1 cellular context compared by ENCODE assay signal in the genomic region with DNA sequence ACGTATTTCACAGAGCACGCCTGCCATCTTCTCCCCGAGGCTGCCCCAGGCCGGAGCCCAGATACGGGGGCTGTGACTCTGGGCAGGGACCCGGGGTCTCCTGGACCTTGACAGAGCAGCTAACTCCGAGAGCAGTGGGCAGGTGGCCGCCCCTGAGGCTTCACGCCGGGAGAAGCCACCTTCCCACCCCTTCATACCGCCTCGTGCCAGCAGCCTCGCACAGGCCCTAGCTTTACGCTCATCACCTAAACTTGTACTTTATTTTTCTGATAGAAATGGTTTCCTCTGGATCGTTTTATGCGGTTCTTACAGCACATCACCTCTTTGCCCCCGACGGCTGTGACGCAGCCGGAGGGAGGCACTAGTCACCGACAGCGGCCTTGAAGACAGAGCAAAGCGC.
TF ChIP-seq lines count a peak whose summit lies in the region.

No MANE protein-coding gene starts in this region.

TF ChIP-seq in endothelial cell of umbilical vein, 7 proteins besides CTCF, POLR2A, EP300 and RAD21:
- TF ChIP-seq, protein P1, sequence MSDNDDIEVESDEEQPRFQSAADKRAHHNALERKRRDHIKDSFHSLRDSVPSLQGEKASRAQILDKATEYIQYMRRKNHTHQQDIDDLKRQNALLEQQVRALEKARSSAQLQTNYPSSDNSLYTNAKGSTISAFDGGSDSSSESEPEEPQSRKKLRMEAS (IDR thresholded peaks at IDR 0.05; ENCODE audit: insufficient read depth, insufficient read length) = no peak
- TF ChIP-seq FOS (IDR thresholded peaks at IDR 0.05; ENCODE audit: borderline replicate concordance, insufficient read depth, low read length) (no peak), GATA2 (IDR thresholded peaks at IDR 0.05; ENCODE audit: insufficient read depth, insufficient read length, low read depth, low read length) (no peak), MYC (IDR thresholded peaks at IDR 0.05; ENCODE audit: low read depth, low read length) (no peak), POLR2AphosphoS5 (IDR thresholded peaks at IDR 0.05; ENCODE audit: insufficient read depth, low read depth, low read length) (no peak), EZH2 (IDR thresholded peaks at IDR 0.05; ENCODE audit: borderline replicate concordance, low read depth, low read length, severe bottlenecking) (no peak), JUN (IDR thresholded peaks at IDR 0.05; ENCODE audit: borderline replicate concordance, insufficient read depth, insufficient read length, low read depth) (no peak)
